ENCODE assay signal across 35 cellular contexts in the genomic region with DNA sequence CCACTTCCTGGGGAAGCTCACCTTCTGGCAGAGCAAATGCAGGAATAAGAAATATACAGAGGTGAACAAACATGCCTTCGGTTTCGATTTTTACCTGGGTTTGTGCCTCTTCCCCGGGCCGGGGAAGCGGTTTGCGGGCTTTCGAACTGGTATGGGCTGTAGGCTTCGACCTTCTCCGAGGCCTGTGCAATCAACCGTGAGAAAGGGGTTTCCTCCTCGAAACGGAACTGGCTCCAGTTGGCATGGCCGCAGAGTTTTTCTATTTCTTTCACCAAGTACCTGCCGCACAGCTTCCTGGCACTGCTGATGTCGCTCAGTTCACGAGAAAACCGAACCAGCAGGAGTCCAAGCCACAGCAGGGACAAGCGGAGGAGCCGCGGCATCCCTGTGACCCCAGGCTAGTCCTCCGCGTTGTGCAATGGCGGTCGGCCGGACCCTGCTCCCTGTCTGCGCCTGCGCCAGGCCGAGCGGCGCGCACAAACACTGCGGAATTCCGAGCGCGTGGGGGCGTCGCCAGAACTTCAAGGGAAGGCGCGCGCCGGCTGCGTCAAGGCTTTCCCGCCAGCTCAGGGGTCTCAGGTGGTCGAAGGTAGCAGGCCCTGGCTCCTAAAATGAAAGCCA. TPM values are rescaled to one million over a fixed set of nuclear protein-coding genes. Genes with fewer than 3 reads are reported as not detected.
DNase-seq lines count a peak whose midpoint lies in the region; ATAC-seq and TF ChIP-seq lines count a peak whose summit lies in the region.
"Had no signal": no experiment of that assay in that cellular context is flagged by ENCODE, and none has a peak within 500 bp of the region (broad histone marks: within the 10 kb centered on the region; RNA-seq: fewer than 3 reads in every experiment).

A gene with protein sequence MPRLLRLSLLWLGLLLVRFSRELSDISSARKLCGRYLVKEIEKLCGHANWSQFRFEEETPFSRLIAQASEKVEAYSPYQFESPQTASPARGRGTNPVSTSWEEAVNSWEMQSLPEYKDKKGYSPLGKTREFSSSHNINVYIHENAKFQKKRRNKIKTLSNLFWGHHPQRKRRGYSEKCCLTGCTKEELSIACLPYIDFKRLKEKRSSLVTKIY (minus strand): TSS at position 420 of the 621 bp plus-strand sequence. CDS start 37 bp downstream, at position 383.

- no peaks in the 10 kb centered on the region for H3K79me1 ChIP-seq in mesenchymal stem cell (replicated peaks; ENCODE audit: low read length, poor library complexity, severe bottlenecking)

- ATAC-seq in upper lobe of right lung, result peak; percentile 20
- ATAC-seq: activated T-cell treated with anti-CD3 and anti-CD28 coated beads, Interleukin-2, amount 50 U/mL, for 72 hours; left cardiac atrium had no signal

- H3K4me2 ChIP-seq in mammary epithelial cell (ENCODE audit: insufficient read depth, low read depth, low read length), result no peak within 1 kb of the TSS
- H3K4me2 ChIP-seq in MM.1S (ENCODE audit: low read depth, low read length), result peak within 1 kb of the TSS; percentile 18; the same call in 1 of the 2 replicates
- H3K4me2 ChIP-seq in mesenchymal stem cell (ENCODE audit: low read length, poor library complexity, severe bottlenecking), result no peak within 1 kb of the TSS

- H3K27me3 ChIP-seq in mammary epithelial cell (ENCODE audit: insufficient read depth, low read length) (no peaks in the 10 kb centered on the region), breast epithelium (no peaks in the 10 kb centered on the region), MM.1S (replicated peaks; ENCODE audit: insufficient read depth, low read length) (no peaks in the 10 kb centered on the region), endocrine pancreas (ENCODE audit: control insufficient read depth, insufficient read depth, low read length) (no peaks in the 10 kb centered on the region), upper lobe of right lung (no peaks in the 10 kb centered on the region), mesenchymal stem cell (ENCODE audit: control insufficient read depth in 1 of 2, insufficient read depth in 1 of 2, low read length in 2 of 2) (peaks cover 0 to 21% of the 10 kb centered on the region in 2 experiments), HAP-1 (ENCODE audit: low read depth) (no peaks in the 10 kb centered on the region)
- H3K27me3 ChIP-seq: BE2C, pancreas, vagina had no signal

- no peaks in the 10 kb centered on the region for H3K79me2 ChIP-seq in mammary epithelial cell (ENCODE audit: insufficient read depth, low read length)
- no peaks in the 10 kb centered on the region for H3K79me2 ChIP-seq in MM.1S (ENCODE audit: low read length)

- H2BK5ac ChIP-seq in mesenchymal stem cell (ENCODE audit: low read depth, low read length, poor library complexity, severe bottlenecking), result no peak within 1 kb of the TSS

- CTCF ChIA-PET in mammary epithelial cell (lab: Charles Lee; ENCODE audit: low non-redundant PET), result no interaction called here

- H3K4me3 ChIP-seq in mammary epithelial cell (replicated peaks in 1 of 3; ENCODE audit: insufficient read depth in 1 of 3, low read depth in 2 of 3, low read length in 3 of 3) (no peak within 1 kb of the TSS), breast epithelium (no peak within 1 kb of the TSS), MM.1S (ENCODE audit: low read length) (no peak within 1 kb of the TSS), endocrine pancreas (ENCODE audit: control insufficient read depth, insufficient read depth, low read length) (no peak within 1 kb of the TSS), upper lobe of right lung (no peak within 1 kb of the TSS), mesenchymal stem cell (ENCODE audit: insufficient read depth in 1 of 2, low read depth in 1 of 2, low read length in 2 of 2) (no peak within 1 kb of the TSS), HAP-1 (no peak within 1 kb of the TSS)
- H3K4me3 ChIP-seq: pancreas, skin epidermis, thoracic aorta, vagina had no signal

- H3K9me3 ChIP-seq in mammary epithelial cell (replicated peaks; ENCODE audit: insufficient read depth, low read length) (no peaks in the 10 kb centered on the region), breast epithelium (peaks cover 0 to 3% of the 10 kb centered on the region in 2 donors), MM.1S (replicated peaks; ENCODE audit: insufficient read depth, low read length) (no peaks in the 10 kb centered on the region), endocrine pancreas (ENCODE audit: control insufficient read depth, low read length) (no peaks in the 10 kb centered on the region), upper lobe of right lung (no peaks in the 10 kb centered on the region), mesenchymal stem cell (ENCODE audit: control insufficient read depth, low read length) (peaks cover 7% of the 10 kb centered on the region), HAP-1 (no peaks in the 10 kb centered on the region)
- H3K9me3 ChIP-seq: BE2C, pancreas, vagina had no signal

- H2AK5ac ChIP-seq in mesenchymal stem cell (ENCODE audit: low read length, severe bottlenecking), result no peak within 1 kb of the TSS

- 90% methylated on average over 14 of the region's 44 CpGs for WGBS in mammary epithelial cell (ENCODE audit: low coverage, missing lambda C conversion rate)
- WGBS in mesenchymal stem cell, result 97% methylated on average over 44 of the region's 44 CpGs

- H2AFZ ChIP-seq in mammary epithelial cell (ENCODE audit: low read depth, low read length) (peak within 1 kb of the TSS; percentile 37), MM.1S (ENCODE audit: low read length) (no peak within 1 kb of the TSS), mesenchymal stem cell (ENCODE audit: low read depth, low read length) (no peak within 1 kb of the TSS)

- in situ Hi-C loops in mammary epithelial cell (cut with MboI; ENCODE audit: low sequenced_read_pairs in 2 of 2) (loop anchor here in 1 of 2 donors (25.0 kb wide), 1 partner anchor 252 kb away; a partner anchor contains a TSS), HAP-1 (cut with MboI; ENCODE audit: low sequenced_read_pairs) (loop anchor here (5.0 kb wide), 1 partner anchor 417 kb away; no protein-coding TSS in a partner anchor)

- intact Hi-C loops in mammary epithelial cell (cut with micrococcal nuclease) (loop anchor here (5.0 to 10.0 kb wide), 3 partner anchors 77 to 529 kb away; no protein-coding TSS in a partner anchor), breast epithelium (cut with DNase I; ENCODE audit: low total_unique reads) (no loop called here), upper lobe of right lung (cut with DNase I) (loop anchor here (10.0 kb wide), 1 partner anchor 409 kb away; no protein-coding TSS in a partner anchor)

- no peaks in the 10 kb centered on the region for H4K20me1 ChIP-seq in mammary epithelial cell (ENCODE audit: insufficient read depth, low read length)
- no peaks in the 10 kb centered on the region for H4K20me1 ChIP-seq in MM.1S (ENCODE audit: insufficient read depth, low read length)

- H3K4me1 ChIP-seq in mammary epithelial cell (ENCODE audit: insufficient read depth, low read length) (no peaks in the 10 kb centered on the region), breast epithelium (no peaks in the 10 kb centered on the region), MM.1S (ENCODE audit: low read length) (no peaks in the 10 kb centered on the region), endocrine pancreas (ENCODE audit: control insufficient read depth, insufficient read depth, low read length) (no peaks in the 10 kb centered on the region), upper lobe of right lung (no peaks in the 10 kb centered on the region), mesenchymal stem cell (ENCODE audit: control insufficient read depth, insufficient read depth, low read depth, low read length) (no peaks in the 10 kb centered on the region), HAP-1 (no peaks in the 10 kb centered on the region)
- H3K4me1 ChIP-seq: BE2C, pancreas, vagina had no signal

- no peak within 1 kb of the TSS for H2BK120ac ChIP-seq in mesenchymal stem cell (ENCODE audit: low read depth, low read length)

- no peaks in the 10 kb centered on the region for H3F3A ChIP-seq in MM.1S (ENCODE audit: insufficient read depth, low read length)

- H3K9me2 ChIP-seq in MM.1S (replicated peaks; ENCODE audit: insufficient read depth, low read length), result no peaks in the 10 kb centered on the region

- no peak for TF ChIP-seq POLR2A in breast epithelium (IDR thresholded peaks at IDR 0.05)

- H3K18ac ChIP-seq in mesenchymal stem cell (ENCODE audit: low read depth in 1 of 2, low read length in 2 of 2), result no peak within 1 kb of the TSS

- H3K4ac ChIP-seq in mesenchymal stem cell (ENCODE audit: low read depth in 1 of 2, low read length in 2 of 2), result no peak within 1 kb of the TSS

- BruUV-seq in mammary epithelial cell (replicated peaks; lab: Mats Ljungman, UMichigan), result no TSS peak

- no peak for DNase-seq in mammary epithelial cell
- DNase-seq in breast epithelium (ENCODE audit: low spot score in 2 of 2), result no peak
- DNase-seq in MM.1S, result no peak
- DNase-seq in upper lobe of right lung, result no peak
- DNase-seq in islet precursor cell, result no peak
- no peak for DNase-seq in mesenchymal stem cell
- no peak for DNase-seq in HAP-1 (ENCODE audit: low spot score in 2 of 2)
- DNase-seq: activated CD4-positive, alpha-beta memory T cell treated with anti-CD3 and anti-CD28 coated beads for 36 hours; activated CD4-positive, alpha-beta T cell treated with anti-CD3 and anti-CD28 coated beads for 1 hour; activated naive CD4-positive, alpha-beta T cell treated with anti-CD3 and anti-CD28 coated beads, Interleukin-2, amount 10 ng/mL, durations not matched to agents 7 days and 5 days; activated T-cell treated with anti-CD3 and anti-CD28 coated beads, Interleukin-2, amount 50 U/mL, for 72 hours; amniotic stem cell; BE2C; CD8-positive, alpha-beta memory T cell; DMS 273 treated with DMSO at 0.1 percent for 48 hours; hypothalamus; left cardiac atrium; NCI-H1105; NCI-H187 treated with DMSO at 0.1 percent for 48 hours; NCI-H2171 treated with DMSO at 0.1 percent for 48 hours; NCI-H510A treated with DMSO at 0.1 percent for 48 hours; OCI-M1; retina; T-helper 17 cell had no signal

- TF ChIP-seq CTCF in mammary epithelial cell (conservative IDR thresholded peaks at IDR 0.05 in 1 of 2, IDR thresholded peaks at IDR 0.05 in 1 of 2; ENCODE audit: extremely low read depth in 1 of 2, insufficient read depth in 1 of 2, low read depth in 1 of 2, low read length in 2 of 2) (no peak), breast epithelium (IDR thresholded peaks at IDR 0.05) (no peak), MM.1S (IDR thresholded peaks at IDR 0.05; ENCODE audit: low read length) (no peak), upper lobe of right lung (IDR thresholded peaks at IDR 0.05) (no peak)

- H3K9ac ChIP-seq in mammary epithelial cell (ENCODE audit: insufficient read depth, low read length) (no peak within 1 kb of the TSS), MM.1S (ENCODE audit: low read length) (no peak within 1 kb of the TSS), endocrine pancreas (ENCODE audit: control insufficient read depth, insufficient read depth, low read length) (peak within 1 kb of the TSS; percentile 5), mesenchymal stem cell (ENCODE audit: low read length) (no peak within 1 kb of the TSS)

- no peak within 1 kb of the TSS for H4K91ac ChIP-seq in mesenchymal stem cell (ENCODE audit: low read length)

- H2BK15ac ChIP-seq in mesenchymal stem cell (ENCODE audit: low read depth, poor library complexity, severe bottlenecking), result no peak within 1 kb of the TSS

- H2BK12ac ChIP-seq in mesenchymal stem cell (ENCODE audit: low read length in 2 of 2), result no peak within 1 kb of the TSS

- no peak within 1 kb of the TSS for H3K14ac ChIP-seq in mesenchymal stem cell (ENCODE audit: low read length in 2 of 2)

- no peak within 1 kb of the TSS for H4K8ac ChIP-seq in mesenchymal stem cell (ENCODE audit: low read length)

- dilution Hi-C loops in mammary epithelial cell (cut with HindIII; ENCODE audit: low sequenced_read_pairs), result no loop called here

- H3K27ac ChIP-seq in mammary epithelial cell (ENCODE audit: insufficient read depth, low read depth, low read length) (no peak within 1 kb of the TSS), breast epithelium (no peak within 1 kb of the TSS), MM.1S (ENCODE audit: low read length) (no peak within 1 kb of the TSS), upper lobe of right lung (no peak within 1 kb of the TSS), mesenchymal stem cell (ENCODE audit: low read length, poor library complexity, severe bottlenecking) (no peak within 1 kb of the TSS)
- H3K27ac ChIP-seq: epithelial cell of prostate, pancreas, skin epidermis, thoracic aorta, vagina had no signal

- H3K36me3 ChIP-seq in mammary epithelial cell (ENCODE audit: insufficient read depth, low read length) (no peaks in the 10 kb centered on the region), breast epithelium (no peaks in the 10 kb centered on the region), MM.1S (replicated peaks; ENCODE audit: insufficient read depth, low read length) (no peaks in the 10 kb centered on the region), endocrine pancreas (ENCODE audit: control insufficient read depth, insufficient read depth, low read length) (no peaks in the 10 kb centered on the region), upper lobe of right lung (no peaks in the 10 kb centered on the region), mesenchymal stem cell (ENCODE audit: control insufficient read depth in 1 of 2, insufficient read depth in 2 of 2, low read depth in 1 of 2, low read length in 2 of 2) (no peaks in the 10 kb centered on the region), HAP-1 (replicated peaks) (no peaks in the 10 kb centered on the region)
- H3K36me3 ChIP-seq: BE2C, pancreas, thoracic aorta, vagina had no signal

- no peak within 1 kb of the TSS for H3K23ac ChIP-seq in mesenchymal stem cell (ENCODE audit: low read length in 2 of 2)

RNA-seq across cellular contexts. Expression of the gene that starts here (rescaled TPM):
- total RNA-seq in mammary epithelial cell, result not detected
- polyA plus RNA-seq in mammary epithelial cell, result not detected
- polyA minus RNA-seq in mammary epithelial cell, result not detected
- not detected for total RNA-seq in breast epithelium
- not detected for total RNA-seq in upper lobe of right lung
- polyA plus RNA-seq in mesenchymal stem cell (2013, experiment 1 of 2), result not detected
- not detected for polyA plus RNA-seq in mesenchymal stem cell (2013, experiment 2 of 2)
- total RNA-seq: A673; activated CD4-positive, alpha-beta memory T cell treated with anti-CD3 and anti-CD28 coated beads for 36 hours; activated T-cell treated with anti-CD3 and anti-CD28 coated beads, Interleukin-2, amount 50 U/mL, for 72 hours; CD8-positive, alpha-beta memory T cell; G401; HT1080; left cardiac atrium; lung microvascular endothelial cell; M059J; T-helper 17 cell; thoracic aorta; vagina had no signal
- polyA plus RNA-seq: CD8-positive, alpha-beta memory T cell; pancreas had no signal

Comparison
In these comparisons a context has a peak if more than half of its experiments do, and no peak if none do; other contexts are left out.
1. Peak in ATAC-seq in upper lobe of right lung; RNA of the gene not detected or under 1 TPM.